ENCODE assay signal across 21 cellular contexts in the genomic region with DNA sequence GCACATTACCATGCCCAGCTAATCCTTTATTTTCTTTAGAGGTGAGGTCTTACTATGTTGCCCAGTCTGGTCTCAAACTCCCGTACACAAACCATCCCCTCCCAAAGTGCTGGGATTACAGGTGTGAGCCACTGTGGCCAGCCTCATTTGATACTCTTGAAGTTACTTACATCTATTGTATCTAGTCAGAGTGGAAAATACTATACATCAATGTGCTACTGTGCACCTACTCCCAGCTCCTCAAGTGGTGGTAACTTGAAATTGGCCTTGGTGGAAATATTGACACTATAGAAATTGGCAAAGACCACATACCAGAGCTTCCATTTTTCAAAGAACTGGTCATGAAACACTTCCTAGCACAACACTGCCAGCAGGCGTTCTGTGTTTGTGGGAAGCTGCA. TPM values are rescaled to one million over a fixed set of nuclear protein-coding genes. Genes with fewer than 3 reads are reported as not detected.
"Had no signal": no experiment of that assay in that cellular context is flagged by ENCODE, and none has a peak within 500 bp of the region (broad histone marks: within the 10 kb centered on the region; RNA-seq: fewer than 3 reads in every experiment).

No MANE protein-coding gene starts in this region.

- H3K4me3 ChIP-seq: coronary artery, gastrocnemius medialis, lung, ovary, psoas muscle, sigmoid colon, stomach, thyroid gland had no signal

- H3K36me3 Mint-ChIP-seq: memory B cell, natural killer cell, type B pancreatic cell had no signal

- H3K27me3 Mint-ChIP-seq: memory B cell; stimulated activated naive B cell treated with anti-CD40 and anti-IgM and Interleukin-4, amounts not matched to agents 10 μg/mL and 1 μg/mL and 100 μg/mL, for 72 hours had no signal

- H3K27ac ChIP-seq: epithelial cell of prostate, gastrocnemius medialis, ovary, psoas muscle, sigmoid colon, stomach, thyroid gland had no signal

- H3K4me1 Mint-ChIP-seq: natural killer cell had no signal

- H3K27ac Mint-ChIP-seq: memory B cell; natural killer cell; stimulated activated naive B cell treated with anti-CD40 and anti-IgM and Interleukin-4, amounts not matched to agents 10 μg/mL and 1 μg/mL and 100 μg/mL, for 72 hours; type B pancreatic cell had no signal

- DNase-seq: effector CD4-positive, alpha-beta T cell; foreskin fibroblast; left ventricle myocardium superior; natural killer cell; occipital lobe; ovary; psoas muscle; right cardiac atrium; sigmoid colon; stimulated activated CD4-positive, alpha-beta T cell treated with anti-CD3 and anti-CD28 coated beads, Interleukin-4, amount 100 ng/mL, for 4 hours; stimulated activated naive B cell treated with anti-CD40 and anti-IgM and Interleukin-4, amounts not matched to agents 10 μg/mL and 1 μg/mL and 100 μg/mL, for 72 hours; stomach; thyroid gland had no signal

- H3K4me3 Mint-ChIP-seq: memory B cell; natural killer cell; stimulated activated naive B cell treated with anti-CD40 and anti-IgM and Interleukin-4, amounts not matched to agents 10 μg/mL and 1 μg/mL and 100 μg/mL, for 72 hours; type B pancreatic cell had no signal

- H3K27me3 ChIP-seq: gastrocnemius medialis, ovary, sigmoid colon, stomach, thyroid gland had no signal

- H3K9me3 ChIP-seq: gastrocnemius medialis, ovary, psoas muscle, sigmoid colon, stomach, thyroid gland had no signal

- ATAC-seq: esophagus mucosa; gastrocnemius medialis; left ventricle myocardium superior; natural killer cell; psoas muscle; right cardiac atrium; stimulated activated naive B cell treated with anti-CD40 and anti-IgM and Interleukin-4, amounts not matched to agents 10 μg/mL and 1 μg/mL and 100 μg/mL, for 72 hours had no signal

- H3K9me3 Mint-ChIP-seq: memory B cell, natural killer cell, type B pancreatic cell had no signal

- H3K36me3 ChIP-seq: gastrocnemius medialis, ovary, sigmoid colon, stomach, thyroid gland had no signal

RNA-seq across cellular contexts. Expression of gene GGTA1, which starts 10.3 kb away (rescaled TPM):
- total RNA-seq: renal cortical epithelial cell had no signal
